Comparison of ENCODE assay signal across 12 cellular contexts in the genomic region with DNA sequence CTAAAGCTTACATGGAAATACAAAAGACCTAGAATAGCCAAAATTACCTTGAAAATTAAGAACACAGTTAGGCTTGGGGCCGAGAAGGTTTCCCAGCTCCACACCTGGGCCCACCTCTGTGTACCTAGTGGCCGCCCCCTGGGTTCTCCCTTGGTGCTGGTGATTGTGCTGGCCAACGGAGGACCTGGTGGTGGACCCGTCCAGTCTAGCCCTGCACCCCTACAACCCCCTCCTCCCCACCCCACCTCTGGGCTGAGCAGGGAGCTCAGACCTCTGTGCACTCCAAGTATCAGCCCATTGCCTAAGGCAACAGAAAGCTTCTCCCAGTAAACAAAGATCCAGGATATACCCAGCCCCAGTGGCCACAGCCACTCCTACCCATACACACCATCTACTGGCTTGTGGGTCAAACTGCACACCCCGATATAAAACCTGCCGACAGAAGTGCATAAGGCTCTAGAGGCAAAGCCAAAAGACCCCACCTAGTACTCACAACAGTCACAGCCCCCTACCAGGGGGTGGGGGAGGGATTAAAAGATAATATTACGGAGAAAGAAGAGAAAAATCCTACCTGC.
DNase-seq lines count a peak whose midpoint lies in the region; FAIRE-seq and TF ChIP-seq lines count a peak whose summit lies in the region.
"Had no signal": no experiment of that assay in that cellular context is flagged by ENCODE, and none has a peak within 500 bp of the region (broad histone marks: within the 10 kb centered on the region; RNA-seq: fewer than 3 reads in every experiment).

No MANE protein-coding gene starts in this region.

- H2AK5ac ChIP-seq in mesendoderm (ENCODE audit: low read length) = no peak overlapping the region

- no peaks in the 10 kb centered on the region for H3K36me3 ChIP-seq in mesendoderm (ENCODE audit: control insufficient read depth, insufficient read depth, low read length)
- H3K36me3 ChIP-seq: upper lobe of left lung had no signal

- H3K4me2 ChIP-seq in mesendoderm (ENCODE audit: low read length) = no peak overlapping the region

- H2BK120ac ChIP-seq in mesendoderm (ENCODE audit: low read depth, low read length) = no peak overlapping the region

- no peaks in the 10 kb centered on the region for H3K27me3 ChIP-seq in mesendoderm (ENCODE audit: insufficient read depth, low read length, poor library complexity)
- H3K27me3 ChIP-seq: upper lobe of left lung had no signal

- no peak overlapping the region for H3K4ac ChIP-seq in mesendoderm (ENCODE audit: low read depth, low read length)

- CTCF ChIA-PET in Calu3 (lab: Charles Lee) = no interaction called here

- peaks cover 62% of the 10 kb centered on the region for H3K36me3 Mint-ChIP-seq in Calu3 (ENCODE audit: insufficient read depth, unreplicated experiment)

- H2BK5ac ChIP-seq in mesendoderm (ENCODE audit: low read length) = no peak overlapping the region

- no peak overlapping the region for H3K4me3 ChIP-seq in cardiac fibroblast (replicated peaks in 1 of 2; ENCODE audit: low read depth in 2 of 2, low read length in 2 of 2)
- no peak overlapping the region for H3K4me3 ChIP-seq in mesendoderm (ENCODE audit: low read length)
- H3K4me3 ChIP-seq: upper lobe of left lung had no signal

- no peak overlapping the region for H4K8ac ChIP-seq in mesendoderm (ENCODE audit: low read depth, low read length)

- H3K79me1 ChIP-seq in mesendoderm (ENCODE audit: low read length) = no peaks in the 10 kb centered on the region

- no peak for FAIRE-seq in frontal cortex (lab: Jason Lieb, UNC)

- no peaks in the 10 kb centered on the region for H3K4me1 ChIP-seq in mesendoderm (ENCODE audit: control insufficient read depth, low read depth, low read length)

- no peak overlapping the region for H3K4me3 Mint-ChIP-seq in Calu3 (ENCODE audit: low read depth, unreplicated experiment)
- H3K4me3 Mint-ChIP-seq: activated T-cell treated with anti-CD3 and anti-CD28 coated beads, Interleukin-2, amount 50 U/mL, for 4 hours; memory B cell had no signal

- WGBS in mesendoderm (ENCODE audit: extremely low coverage, insufficient coverage, low lambda C conversion rate) = no CpG with 5 or more reads among the region's 7 CpGs

- H4K5ac ChIP-seq in mesendoderm (ENCODE audit: low read length) = no peak overlapping the region

- H3K9ac ChIP-seq in mesendoderm (ENCODE audit: low read length) = no peak overlapping the region

- BruUV-seq in Calu3 (replicated peaks; lab: Mats Ljungman, UMichigan) = no TSS peak

- H3K18ac ChIP-seq in mesendoderm (ENCODE audit: low read length) = no peak overlapping the region

- intact Hi-C loops in Calu3 (cut with micrococcal nuclease; ENCODE audit: unreplicated experiment) = no loop called here

- H2BK15ac ChIP-seq in mesendoderm (replicated peaks; ENCODE audit: low read depth) = no peak overlapping the region

- H3K9me3 Mint-ChIP-seq in Calu3 (ENCODE audit: low read depth, unreplicated experiment) = peaks cover 10% of the 10 kb centered on the region

- H3K27me3 Mint-ChIP-seq in Calu3 (ENCODE audit: unreplicated experiment) = no peaks in the 10 kb centered on the region
- H3K27me3 Mint-ChIP-seq: memory B cell had no signal

- no peak overlapping the region for H3K56ac ChIP-seq in mesendoderm (ENCODE audit: low read length)

- H3K4me1 Mint-ChIP-seq in Calu3 (ENCODE audit: low read depth, unreplicated experiment) = no peaks in the 10 kb centered on the region
- H3K4me1 Mint-ChIP-seq: memory B cell had no signal

- H3K27ac Mint-ChIP-seq in Calu3 (ENCODE audit: unreplicated experiment) = peak overlapping the region; percentile 7
- H3K27ac Mint-ChIP-seq: memory B cell had no signal

- no peak for DNase-seq in Calu3
- peak; percentile 38 for DNase-seq in HuH-7.5 (ENCODE audit: low spot score)
- DNase-seq in cardiac fibroblast (ENCODE audit: low read depth in 2 of 2) = peak; percentile 40 to 42
- peak; percentile 69 for DNase-seq in mesendoderm
- DNase-seq in HCEC 1CT = no peak
- no peak for DNase-seq in frontal cortex (ENCODE audit: low spot score in 2 of 2)
- DNase-seq in putamen (ENCODE audit: low spot score) = no peak
- DNase-seq in NCI-H187 (lab: John Stamatoyannopoulos, UW) = no peak
- DNase-seq: activated T-cell treated with anti-CD3 and anti-CD28 coated beads, Interleukin-2, amount 50 U/mL, for 4 hours; effector CD4-positive, alpha-beta T cell had no signal

- H3K23ac ChIP-seq in mesendoderm (ENCODE audit: low read length) = no peak overlapping the region

- TF ChIP-seq CTCF in Calu3 (IDR thresholded peaks at IDR 0.05; ENCODE audit: unreplicated experiment) (peak; percentile 16), cardiac fibroblast (IDR thresholded peaks at IDR 0.05; ENCODE audit: low read depth, low read length) (peak; percentile 31)

- H3K27ac ChIP-seq in mesendoderm (ENCODE audit: low read depth, low read length) = no peak overlapping the region
- H3K27ac ChIP-seq: upper lobe of left lung had no signal

- no peaks in the 10 kb centered on the region for H3K79me2 ChIP-seq in mesendoderm (ENCODE audit: control insufficient read depth, insufficient read depth, low read length)

Comparison
In these comparisons a context has a peak if more than half of its experiments do, and no peak if none do; other contexts are left out.
1. DNase-seq: peak in HuH-7.5 (single experiment), cardiac fibroblast (2 of 2) and mesendoderm (single experiment); none in Calu3 (single experiment), HCEC 1CT (single experiment), frontal cortex (0 of 2), putamen (single experiment) and NCI-H187 (0 of 2).